In genomic region chr17:1905190-1905919, GRCh38 we compare ENCODE assay signal across 1 cellular context.
A peak's percentile ranks its signal among the peaks of the same experiment; 100 is the strongest.
TF ChIP-seq lines count a peak whose summit lies in the region.

No MANE protein-coding gene starts in this region.

TF ChIP-seq in HepG2, 621 proteins besides CTCF, POLR2A, EP300 and RAD21 (continued from another document):
- TF ChIP-seq ZNF512B (CRISPR knock-in tag; IDR thresholded peaks at IDR 0.05; ENCODE audit: borderline replicate concordance) (0 out of 2 replicates have a peak, but pooled peaks have one; percentile 48), ZNF781 (CRISPR knock-in tag; IDR thresholded peaks at IDR 0.05; ENCODE audit: borderline replicate concordance, not compliant biosample characterization) (peak; percentile 48), ZNF724P (CRISPR knock-in tag; IDR thresholded peaks at IDR 0.05; ENCODE audit: borderline replicate concordance) (no peak), EEA1 (CRISPR knock-in tag; IDR thresholded peaks at IDR 0.05; ENCODE audit: borderline replicate concordance) (no peak), ZNF12 (CRISPR knock-in tag; IDR thresholded peaks at IDR 0.05) (no peak), SPEN (CRISPR knock-in tag; IDR thresholded peaks at IDR 0.05; ENCODE audit: low read depth) (0 out of 2 replicates have a peak, but pooled peaks have one; percentile 43), SALL2 (CRISPR knock-in tag; IDR thresholded peaks at IDR 0.05) (0 out of 2 replicates have a peak, but pooled peaks have one; percentile 38), BHLHE40 (IDR thresholded peaks at IDR 0.05; ENCODE audit: low read length) (peak; percentile 84), MTF1 (CRISPR knock-in tag; IDR thresholded peaks at IDR 0.05) (no peak), KDM5B (CRISPR knock-in tag; IDR thresholded peaks at IDR 0.05; ENCODE audit: borderline replicate concordance) (peak; percentile 55; the same call in 1 of the 2 replicates), TEAD2 (CRISPR knock-in tag; IDR thresholded peaks at IDR 0.05) (peak; percentile 46; the same call in 1 of the 2 replicates), ZNF121 (CRISPR knock-in tag; IDR thresholded peaks at IDR 0.05) (0 out of 2 replicates have a peak, but pooled peaks have one; percentile 11), ZNF230 (CRISPR knock-in tag; IDR thresholded peaks at IDR 0.05) (no peak), SAP130 (CRISPR knock-in tag; IDR thresholded peaks at IDR 0.05; ENCODE audit: low read depth) (0 out of 2 replicates have a peak, but pooled peaks have one; percentile 21)
- TF ChIP-seq, protein P1, sequence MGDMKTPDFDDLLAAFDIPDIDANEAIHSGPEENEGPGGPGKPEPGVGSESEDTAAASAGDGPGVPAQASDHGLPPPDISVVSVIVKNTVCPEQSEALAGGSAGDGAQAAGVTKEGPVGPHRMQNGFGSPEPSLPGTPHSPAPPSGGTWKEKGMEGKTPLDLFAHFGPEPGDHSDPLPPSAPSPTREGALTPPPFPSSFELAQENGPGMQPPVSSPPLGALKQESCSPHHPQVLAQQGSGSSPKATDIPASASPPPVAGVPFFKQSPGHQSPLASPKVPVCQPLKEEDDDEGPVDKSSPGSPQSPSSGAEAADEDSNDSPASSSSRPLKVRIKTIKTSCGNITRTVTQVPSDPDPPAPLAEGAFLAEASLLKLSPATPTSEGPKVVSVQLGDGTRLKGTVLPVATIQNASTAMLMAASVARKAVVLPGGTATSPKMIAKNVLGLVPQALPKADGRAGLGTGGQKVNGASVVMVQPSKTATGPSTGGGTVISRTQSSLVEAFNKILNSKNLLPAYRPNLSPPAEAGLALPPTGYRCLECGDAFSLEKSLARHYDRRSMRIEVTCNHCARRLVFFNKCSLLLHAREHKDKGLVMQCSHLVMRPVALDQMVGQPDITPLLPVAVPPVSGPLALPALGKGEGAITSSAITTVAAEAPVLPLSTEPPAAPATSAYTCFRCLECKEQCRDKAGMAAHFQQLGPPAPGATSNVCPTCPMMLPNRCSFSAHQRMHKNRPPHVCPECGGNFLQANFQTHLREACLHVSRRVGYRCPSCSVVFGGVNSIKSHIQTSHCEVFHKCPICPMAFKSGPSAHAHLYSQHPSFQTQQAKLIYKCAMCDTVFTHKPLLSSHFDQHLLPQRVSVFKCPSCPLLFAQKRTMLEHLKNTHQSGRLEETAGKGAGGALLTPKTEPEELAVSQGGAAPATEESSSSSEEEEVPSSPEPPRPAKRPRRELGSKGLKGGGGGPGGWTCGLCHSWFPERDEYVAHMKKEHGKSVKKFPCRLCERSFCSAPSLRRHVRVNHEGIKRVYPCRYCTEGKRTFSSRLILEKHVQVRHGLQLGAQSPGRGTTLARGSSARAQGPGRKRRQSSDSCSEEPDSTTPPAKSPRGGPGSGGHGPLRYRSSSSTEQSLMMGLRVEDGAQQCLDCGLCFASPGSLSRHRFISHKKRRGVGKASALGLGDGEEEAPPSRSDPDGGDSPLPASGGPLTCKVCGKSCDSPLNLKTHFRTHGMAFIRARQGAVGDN (CRISPR knock-in tag; IDR thresholded peaks at IDR 0.05): peak; percentile 74
- TF ChIP-seq, protein P2, sequence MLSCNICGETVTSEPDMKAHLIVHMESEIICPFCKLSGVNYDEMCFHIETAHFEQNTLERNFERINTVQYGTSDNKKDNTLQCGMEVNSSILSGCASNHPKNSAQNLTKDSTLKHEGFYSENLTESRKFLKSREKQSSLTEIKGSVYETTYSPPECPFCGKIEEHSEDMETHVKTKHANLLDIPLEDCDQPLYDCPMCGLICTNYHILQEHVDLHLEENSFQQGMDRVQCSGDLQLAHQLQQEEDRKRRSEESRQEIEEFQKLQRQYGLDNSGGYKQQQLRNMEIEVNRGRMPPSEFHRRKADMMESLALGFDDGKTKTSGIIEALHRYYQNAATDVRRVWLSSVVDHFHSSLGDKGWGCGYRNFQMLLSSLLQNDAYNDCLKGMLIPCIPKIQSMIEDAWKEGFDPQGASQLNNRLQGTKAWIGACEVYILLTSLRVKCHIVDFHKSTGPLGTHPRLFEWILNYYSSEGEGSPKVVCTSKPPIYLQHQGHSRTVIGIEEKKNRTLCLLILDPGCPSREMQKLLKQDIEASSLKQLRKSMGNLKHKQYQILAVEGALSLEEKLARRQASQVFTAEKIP (CRISPR knock-in tag; IDR thresholded peaks at IDR 0.05; ENCODE audit: borderline replicate concordance): no peak
- TF ChIP-seq, protein P3, sequence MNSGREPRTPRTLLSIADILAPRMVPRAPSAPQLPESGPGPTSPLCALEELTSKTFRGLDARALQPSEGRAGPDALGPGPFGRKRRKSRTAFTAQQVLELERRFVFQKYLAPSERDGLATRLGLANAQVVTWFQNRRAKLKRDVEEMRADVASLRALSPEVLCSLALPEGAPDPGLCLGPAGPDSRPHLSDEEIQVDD (CRISPR knock-in tag; IDR thresholded peaks at IDR 0.05; ENCODE audit: borderline replicate concordance): 0 out of 2 replicates have a peak, but pooled peaks have one; percentile 40
- TF ChIP-seq, protein P4, sequence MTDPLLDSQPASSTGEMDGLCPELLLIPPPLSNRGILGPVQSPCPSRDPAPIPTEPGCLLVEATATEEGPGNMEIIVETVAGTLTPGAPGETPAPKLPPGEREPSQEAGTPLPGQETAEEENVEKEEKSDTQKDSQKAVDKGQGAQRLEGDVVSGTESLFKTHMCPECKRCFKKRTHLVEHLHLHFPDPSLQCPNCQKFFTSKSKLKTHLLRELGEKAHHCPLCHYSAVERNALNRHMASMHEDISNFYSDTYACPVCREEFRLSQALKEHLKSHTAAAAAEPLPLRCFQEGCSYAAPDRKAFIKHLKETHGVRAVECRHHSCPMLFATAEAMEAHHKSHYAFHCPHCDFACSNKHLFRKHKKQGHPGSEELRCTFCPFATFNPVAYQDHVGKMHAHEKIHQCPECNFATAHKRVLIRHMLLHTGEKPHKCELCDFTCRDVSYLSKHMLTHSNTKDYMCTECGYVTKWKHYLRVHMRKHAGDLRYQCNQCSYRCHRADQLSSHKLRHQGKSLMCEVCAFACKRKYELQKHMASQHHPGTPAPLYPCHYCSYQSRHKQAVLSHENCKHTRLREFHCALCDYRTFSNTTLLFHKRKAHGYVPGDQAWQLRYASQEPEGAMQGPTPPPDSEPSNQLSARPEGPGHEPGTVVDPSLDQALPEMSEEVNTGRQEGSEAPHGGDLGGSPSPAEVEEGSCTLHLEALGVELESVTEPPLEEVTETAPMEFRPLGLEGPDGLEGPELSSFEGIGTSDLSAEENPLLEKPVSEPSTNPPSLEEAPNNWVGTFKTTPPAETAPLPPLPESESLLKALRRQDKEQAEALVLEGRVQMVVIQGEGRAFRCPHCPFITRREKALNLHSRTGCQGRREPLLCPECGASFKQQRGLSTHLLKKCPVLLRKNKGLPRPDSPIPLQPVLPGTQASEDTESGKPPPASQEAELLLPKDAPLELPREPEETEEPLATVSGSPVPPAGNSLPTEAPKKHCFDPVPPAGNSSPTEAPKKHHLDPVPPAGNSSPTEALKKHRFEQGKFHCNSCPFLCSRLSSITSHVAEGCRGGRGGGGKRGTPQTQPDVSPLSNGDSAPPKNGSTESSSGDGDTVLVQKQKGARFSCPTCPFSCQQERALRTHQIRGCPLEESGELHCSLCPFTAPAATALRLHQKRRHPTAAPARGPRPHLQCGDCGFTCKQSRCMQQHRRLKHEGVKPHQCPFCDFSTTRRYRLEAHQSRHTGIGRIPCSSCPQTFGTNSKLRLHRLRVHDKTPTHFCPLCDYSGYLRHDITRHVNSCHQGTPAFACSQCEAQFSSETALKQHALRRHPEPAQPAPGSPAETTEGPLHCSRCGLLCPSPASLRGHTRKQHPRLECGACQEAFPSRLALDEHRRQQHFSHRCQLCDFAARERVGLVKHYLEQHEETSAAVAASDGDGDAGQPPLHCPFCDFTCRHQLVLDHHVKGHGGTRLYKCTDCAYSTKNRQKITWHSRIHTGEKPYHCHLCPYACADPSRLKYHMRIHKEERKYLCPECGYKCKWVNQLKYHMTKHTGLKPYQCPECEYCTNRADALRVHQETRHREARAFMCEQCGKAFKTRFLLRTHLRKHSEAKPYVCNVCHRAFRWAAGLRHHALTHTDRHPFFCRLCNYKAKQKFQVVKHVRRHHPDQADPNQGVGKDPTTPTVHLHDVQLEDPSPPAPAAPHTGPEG (CRISPR knock-in tag; IDR thresholded peaks at IDR 0.05): 0 out of 2 replicates have a peak, but pooled peaks have one; percentile 37
- TF ChIP-seq, protein P5, sequence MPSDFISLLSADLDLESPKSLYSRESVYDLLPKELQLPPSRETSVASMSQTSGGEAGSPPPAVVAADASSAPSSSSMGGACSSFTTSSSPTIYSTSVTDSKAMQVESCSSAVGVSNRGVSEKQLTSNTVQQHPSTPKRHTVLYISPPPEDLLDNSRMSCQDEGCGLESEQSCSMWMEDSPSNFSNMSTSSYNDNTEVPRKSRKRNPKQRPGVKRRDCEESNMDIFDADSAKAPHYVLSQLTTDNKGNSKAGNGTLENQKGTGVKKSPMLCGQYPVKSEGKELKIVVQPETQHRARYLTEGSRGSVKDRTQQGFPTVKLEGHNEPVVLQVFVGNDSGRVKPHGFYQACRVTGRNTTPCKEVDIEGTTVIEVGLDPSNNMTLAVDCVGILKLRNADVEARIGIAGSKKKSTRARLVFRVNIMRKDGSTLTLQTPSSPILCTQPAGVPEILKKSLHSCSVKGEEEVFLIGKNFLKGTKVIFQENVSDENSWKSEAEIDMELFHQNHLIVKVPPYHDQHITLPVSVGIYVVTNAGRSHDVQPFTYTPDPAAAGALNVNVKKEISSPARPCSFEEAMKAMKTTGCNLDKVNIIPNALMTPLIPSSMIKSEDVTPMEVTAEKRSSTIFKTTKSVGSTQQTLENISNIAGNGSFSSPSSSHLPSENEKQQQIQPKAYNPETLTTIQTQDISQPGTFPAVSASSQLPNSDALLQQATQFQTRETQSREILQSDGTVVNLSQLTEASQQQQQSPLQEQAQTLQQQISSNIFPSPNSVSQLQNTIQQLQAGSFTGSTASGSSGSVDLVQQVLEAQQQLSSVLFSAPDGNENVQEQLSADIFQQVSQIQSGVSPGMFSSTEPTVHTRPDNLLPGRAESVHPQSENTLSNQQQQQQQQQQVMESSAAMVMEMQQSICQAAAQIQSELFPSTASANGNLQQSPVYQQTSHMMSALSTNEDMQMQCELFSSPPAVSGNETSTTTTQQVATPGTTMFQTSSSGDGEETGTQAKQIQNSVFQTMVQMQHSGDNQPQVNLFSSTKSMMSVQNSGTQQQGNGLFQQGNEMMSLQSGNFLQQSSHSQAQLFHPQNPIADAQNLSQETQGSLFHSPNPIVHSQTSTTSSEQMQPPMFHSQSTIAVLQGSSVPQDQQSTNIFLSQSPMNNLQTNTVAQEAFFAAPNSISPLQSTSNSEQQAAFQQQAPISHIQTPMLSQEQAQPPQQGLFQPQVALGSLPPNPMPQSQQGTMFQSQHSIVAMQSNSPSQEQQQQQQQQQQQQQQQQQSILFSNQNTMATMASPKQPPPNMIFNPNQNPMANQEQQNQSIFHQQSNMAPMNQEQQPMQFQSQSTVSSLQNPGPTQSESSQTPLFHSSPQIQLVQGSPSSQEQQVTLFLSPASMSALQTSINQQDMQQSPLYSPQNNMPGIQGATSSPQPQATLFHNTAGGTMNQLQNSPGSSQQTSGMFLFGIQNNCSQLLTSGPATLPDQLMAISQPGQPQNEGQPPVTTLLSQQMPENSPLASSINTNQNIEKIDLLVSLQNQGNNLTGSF (CRISPR knock-in tag; IDR thresholded peaks at IDR 0.05): 0 out of 2 replicates have a peak, but pooled peaks have one; percentile 59
